29 cellular contexts compared by ENCODE assay signal in the genomic region with DNA sequence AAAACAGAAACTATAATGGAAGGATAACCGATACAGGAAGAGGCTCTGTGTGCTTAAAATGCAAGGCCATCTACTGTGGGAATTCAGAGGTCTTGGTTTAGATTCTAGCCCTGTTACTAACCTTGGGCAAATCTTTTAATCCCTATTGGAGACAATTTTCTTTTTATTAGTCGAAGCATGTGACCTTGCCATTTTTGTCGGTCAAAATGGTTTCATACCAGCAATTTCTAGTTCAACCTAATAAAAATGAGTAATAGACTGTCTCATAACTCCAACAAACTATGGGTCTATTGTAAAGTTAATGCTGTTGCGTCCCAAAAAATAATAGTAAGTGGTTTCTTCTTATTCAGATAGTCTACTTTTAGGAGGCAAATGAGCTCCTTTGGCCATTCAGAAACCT. TPM values are rescaled to one million over a fixed set of nuclear protein-coding genes. Genes with fewer than 3 reads are reported as not detected.
"Had no signal": no experiment of that assay in that cellular context is flagged by ENCODE, and none has a peak within 500 bp of the region (broad histone marks: within the 10 kb centered on the region; RNA-seq: fewer than 3 reads in every experiment).

No MANE protein-coding gene starts in this region.

- DNase-seq: activated B cell treated with CpG ODN at 0.5 μM for 24 hours; activated CD4-positive, alpha-beta T cell treated with anti-CD3 and anti-CD28 coated beads for 48 hours; activated CD4-positive, alpha-beta T cell treated with anti-CD3 and anti-CD28 coated beads, Interleukin-2, amount 50 U/mL, for 1 hour; activated CD4-positive, alpha-beta T cell treated with anti-CD3 and anti-CD28 coated beads, Interleukin-2, amount 50 U/mL, for 48 hours; activated CD8-positive, alpha-beta memory T cell treated with anti-CD3 and anti-CD28 coated beads for 24 hours; activated CD8-positive, alpha-beta T cell treated with anti-CD3 and anti-CD28 coated beads for 36 hours; activated effector memory CD4-positive, alpha-beta T cell treated with Interleukin-2 at 50 U/mL for 16 hours; activated gamma-delta T cell treated with Interleukin-2 at 50 U/mL for 16 hours; activated naive CD4-positive, alpha-beta T cell treated with anti-CD3 and anti-CD28 coated beads, Interleukin-2, amount 50 U/mL, for 16 hours; activated naive CD4-positive, alpha-beta T cell treated with Interleukin-2 at 50 U/mL for 16 hours; activated T-cell treated with anti-CD3 and anti-CD28 coated beads, Interleukin-2, amount 50 U/mL, for 4 hours; amniotic stem cell; anterior cingulate cortex; brain microvascular endothelial cell; cortex of kidney; dermis blood vessel endothelial cell; effector CD4-positive, alpha-beta T cell; effector memory CD8-positive, alpha-beta T cell; erythroblast; head of caudate nucleus; T-helper 17 cell; T1000; WERI-Rb-1 had no signal

- ATAC-seq: activated CD4-positive, CD25-positive, alpha-beta regulatory T cell treated with anti-CD3 and anti-CD28 coated beads, Interleukin-2, amount 50 U/mL, for 24 hours; activated CD8-positive, alpha-beta T cell treated with anti-CD3 and anti-CD28 coated beads for 36 hours; activated T-cell treated with anti-CD3 and anti-CD28 coated beads, Interleukin-2, amount 50 U/mL, for 4 hours; activated T-helper 17 cell treated with anti-CD3 and anti-CD28 coated beads, Interleukin-2, amount 50 U/mL, for 72 hours; effector memory CD8-positive, alpha-beta T cell; T-helper 17 cell had no signal

- H3K27me3 ChIP-seq: brain microvascular endothelial cell, esophagus muscularis mucosa had no signal

- H3K27ac Mint-ChIP-seq: activated B cell treated with CpG ODN at 0.5 μM for 24 hours; activated CD8-positive, alpha-beta T cell treated with anti-CD3 and anti-CD28 coated beads for 36 hours; activated naive CD8-positive, alpha-beta T cell; activated T-helper 17 cell treated with anti-CD3 and anti-CD28 coated beads, Interleukin-2, amount 50 U/mL, for 72 hours; effector memory CD8-positive, alpha-beta T cell; T-helper 17 cell; T-helper 2 cell treated with Interferon-gamma antibody and Interleukin-4, amounts not matched to agents 5 μg/mL and 100 μg/mL, for 36 hours had no signal

- H3K9me3 ChIP-seq: esophagus muscularis mucosa had no signal

- H3K27ac ChIP-seq: brain microvascular endothelial cell, esophagus muscularis mucosa, WERI-Rb-1 had no signal

- H3K4me1 ChIP-seq: esophagus muscularis mucosa had no signal

- H3K36me3 ChIP-seq: brain microvascular endothelial cell, esophagus muscularis mucosa, WERI-Rb-1 had no signal

- H3K4me3 ChIP-seq: esophagus muscularis mucosa had no signal

- H3K4me3 Mint-ChIP-seq: activated B cell treated with CpG ODN at 0.5 μM for 24 hours; activated CD8-positive, alpha-beta T cell treated with anti-CD3 and anti-CD28 coated beads for 36 hours; activated naive CD8-positive, alpha-beta T cell; activated T-cell treated with anti-CD3 and anti-CD28 coated beads, Interleukin-2, amount 50 U/mL, for 4 hours; activated T-helper 17 cell treated with anti-CD3 and anti-CD28 coated beads, Interleukin-2, amount 50 U/mL, for 72 hours; central memory CD8-positive, alpha-beta T cell; effector memory CD8-positive, alpha-beta T cell; T-helper 17 cell; T-helper 2 cell treated with Interferon-gamma antibody and Interleukin-4, amounts not matched to agents 5 μg/mL and 100 μg/mL, for 36 hours had no signal

- H3K36me3 Mint-ChIP-seq: activated naive CD8-positive, alpha-beta T cell had no signal

- H3K4me1 Mint-ChIP-seq: activated B cell treated with CpG ODN at 0.5 μM for 24 hours; activated T-helper 17 cell treated with anti-CD3 and anti-CD28 coated beads, Interleukin-2, amount 50 U/mL, for 72 hours; central memory CD8-positive, alpha-beta T cell; T-helper 17 cell had no signal

- H3K9me3 Mint-ChIP-seq: activated B cell treated with CpG ODN at 0.5 μM for 24 hours; activated CD8-positive, alpha-beta T cell treated with anti-CD3 and anti-CD28 coated beads for 36 hours had no signal

- H3K27me3 Mint-ChIP-seq: activated B cell treated with CpG ODN at 0.5 μM for 24 hours; activated CD8-positive, alpha-beta T cell treated with anti-CD3 and anti-CD28 coated beads for 36 hours; activated T-helper 17 cell treated with anti-CD3 and anti-CD28 coated beads, Interleukin-2, amount 50 U/mL, for 72 hours; central memory CD8-positive, alpha-beta T cell; effector memory CD8-positive, alpha-beta T cell; T-helper 17 cell had no signal

RNA-seq across cellular contexts. Expression of gene PRR16, which starts 38.4 kb away (rescaled TPM):
- total RNA-seq: activated CD8-positive, alpha-beta T cell treated with anti-CD3 and anti-CD28 coated beads for 36 hours; activated T-cell treated with anti-CD3 and anti-CD28 coated beads, Interleukin-2, amount 50 U/mL, for 4 hours; activated T-helper 17 cell treated with anti-CD3 and anti-CD28 coated beads, Interleukin-2, amount 50 U/mL, for 72 hours; dermis blood vessel endothelial cell; T-helper 17 cell had no signal
